Comparison of ENCODE assay signal across 23 cellular contexts in genomic region chr4:171157462-171158082, GRCh38.
"Had no signal": no experiment of that assay in that cellular context is flagged by ENCODE, and none has a peak within 500 bp of the region (broad histone marks: within the 10 kb centered on the region; RNA-seq: fewer than 3 reads in every experiment).

No MANE protein-coding gene starts in this region.

- H3K4me3 ChIP-seq: dorsolateral prefrontal cortex, gastrocnemius medialis, heart right ventricle, psoas muscle, right lobe of liver, spleen, tibial artery, upper lobe of right lung, vagina had no signal

- H3K27me3 ChIP-seq: dorsolateral prefrontal cortex, gastrocnemius medialis, heart right ventricle, right lobe of liver, spleen, tibial artery, upper lobe of right lung, vagina had no signal

- H3K9me3 ChIP-seq: gastrocnemius medialis, heart right ventricle, psoas muscle, right lobe of liver, spleen, tibial artery, upper lobe of right lung, vagina had no signal

- FAIRE-seq: endometrium had no signal

- H3K27ac ChIP-seq: dorsolateral prefrontal cortex, gastrocnemius medialis, heart right ventricle, parathyroid adenoma, psoas muscle, right lobe of liver, spleen, tibial artery, upper lobe of right lung, vagina had no signal

- H3K4me1 Mint-ChIP-seq: natural killer cell; stimulated activated memory B cell treated with anti-CD40 and anti-IgM and Interleukin-4, amounts not matched to agents 10 μg/mL and 1 μg/mL and 100 μg/mL, for 72 hours had no signal

- H3K36me3 ChIP-seq: gastrocnemius medialis, heart right ventricle, right lobe of liver, spleen, tibial artery, upper lobe of right lung, vagina had no signal

- H3K4me3 Mint-ChIP-seq: natural killer cell; stimulated activated memory B cell treated with anti-CD40 and anti-IgM and Interleukin-4, amounts not matched to agents 10 μg/mL and 1 μg/mL and 100 μg/mL, for 72 hours; stimulated activated naive CD8-positive, alpha-beta T cell treated with anti-CD3 and anti-CD28 coated beads, Interleukin-15, Interleukin-2, amounts not matched to agents 100 ng/mL and 50 ng/mL, for 24 hours had no signal

- H3K9me3 Mint-ChIP-seq: stimulated activated memory B cell treated with anti-CD40 and anti-IgM and Interleukin-4, amounts not matched to agents 10 μg/mL and 1 μg/mL and 100 μg/mL, for 72 hours had no signal

- DNase-seq: cortex of kidney; dorsolateral prefrontal cortex; effector CD8-positive, alpha-beta T cell; gastrocnemius medialis; heart right ventricle; left colon; mammary epithelial cell; natural killer cell; psoas muscle; retina; right lobe of liver; spleen; stimulated activated CD4-positive, alpha-beta T cell treated with anti-CD3 and anti-CD28 coated beads, Interleukin-15, amount 100 ng/mL, for 24 hours; stimulated activated CD4-positive, alpha-beta T cell treated with anti-CD3 and anti-CD28 coated beads, Interleukin-1b, Interleukin-23, amount 100 ng/mL, for 48 hours; stimulated activated CD4-positive, alpha-beta T cell treated with anti-CD3 and anti-CD28 coated beads, Interleukin-4, amount 100 ng/mL, for 24 hours; tibial artery; upper lobe of right lung had no signal

- H3K4me1 ChIP-seq: gastrocnemius medialis, heart right ventricle, parathyroid adenoma, psoas muscle, right lobe of liver, spleen, tibial artery, upper lobe of right lung, vagina had no signal

- H3K9ac ChIP-seq: parathyroid adenoma had no signal

- ATAC-seq: esophagus mucosa; gastrocnemius medialis; heart right ventricle; left colon; natural killer cell; psoas muscle; right lobe of liver; stimulated activated memory B cell treated with anti-CD40 and anti-IgM and Interleukin-4, amounts not matched to agents 10 μg/mL and 1 μg/mL and 100 μg/mL, for 72 hours; upper lobe of right lung had no signal

- H3K36me3 Mint-ChIP-seq: natural killer cell; stimulated activated memory B cell treated with anti-CD40 and anti-IgM and Interleukin-4, amounts not matched to agents 10 μg/mL and 1 μg/mL and 100 μg/mL, for 72 hours had no signal

- H2AFZ ChIP-seq: parathyroid adenoma had no signal

- H3K27ac Mint-ChIP-seq: natural killer cell; stimulated activated memory B cell treated with anti-CD40 and anti-IgM and Interleukin-4, amounts not matched to agents 10 μg/mL and 1 μg/mL and 100 μg/mL, for 72 hours; stimulated activated naive CD8-positive, alpha-beta T cell treated with anti-CD3 and anti-CD28 coated beads, Interleukin-15, Interleukin-2, amounts not matched to agents 100 ng/mL and 50 ng/mL, for 24 hours had no signal

- H3K79me2 ChIP-seq: parathyroid adenoma had no signal

- H3K27me3 Mint-ChIP-seq: stimulated activated memory B cell treated with anti-CD40 and anti-IgM and Interleukin-4, amounts not matched to agents 10 μg/mL and 1 μg/mL and 100 μg/mL, for 72 hours; stimulated activated naive CD8-positive, alpha-beta T cell treated with anti-CD3 and anti-CD28 coated beads, Interleukin-15, Interleukin-2, amounts not matched to agents 100 ng/mL and 50 ng/mL, for 24 hours had no signal
